In the genomic region with DNA sequence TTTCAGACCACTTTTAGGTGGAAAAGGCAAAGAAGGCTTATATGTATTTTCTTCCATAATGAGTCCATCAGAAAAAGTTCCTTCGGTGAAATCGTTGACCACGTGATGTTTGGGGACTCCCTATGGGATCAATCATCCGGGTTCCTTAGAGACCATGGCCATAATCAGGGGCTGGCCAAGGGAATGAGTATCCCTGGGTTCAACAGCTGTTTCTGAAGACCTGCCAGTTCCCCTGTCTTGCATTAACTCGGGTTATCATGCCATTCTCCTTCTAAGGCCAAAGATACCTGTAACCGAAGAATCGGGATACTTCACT, we compare ENCODE assay signal across 7 cellular contexts.
"Had no signal": no experiment of that assay in that cellular context is flagged by ENCODE, and none has a peak within 500 bp of the region (broad histone marks: within the 10 kb centered on the region; RNA-seq: fewer than 3 reads in every experiment).

No MANE protein-coding gene starts in this region.

- ATAC-seq: activated CD8-positive, alpha-beta memory T cell treated with anti-CD3 and anti-CD28 coated beads, Interleukin-2, amount 10 ng/mL, durations not matched to agents 7 days and 5 days had no signal

- H3K27ac Mint-ChIP-seq: activated CD8-positive, alpha-beta memory T cell treated with anti-CD3 and anti-CD28 coated beads, Interleukin-2, amount 10 ng/mL, durations not matched to agents 7 days and 5 days had no signal

- FAIRE-seq: astrocyte had no signal

- DNase-seq: islet precursor cell had no signal

- H3K27ac ChIP-seq: hepatocyte, right atrium auricular region, transverse colon had no signal

- H3K4me3 Mint-ChIP-seq: activated CD8-positive, alpha-beta memory T cell treated with anti-CD3 and anti-CD28 coated beads, Interleukin-2, amount 10 ng/mL, durations not matched to agents 7 days and 5 days; naive thymus-derived CD4-positive, alpha-beta T cell had no signal
